In genomic region chr14:75126121-75126544, GRCh38 we compare ENCODE assay signal across 1 cellular context.
TF ChIP-seq lines count a peak whose summit lies in the region.

No MANE protein-coding gene starts in this region.

TF ChIP-seq in HepG2, 621 proteins besides CTCF, POLR2A, EP300 and RAD21:
- 0 out of 2 replicates have a peak, but pooled peaks have one; percentile 1 for TF ChIP-seq ZBTB2 (CRISPR knock-in tag; IDR thresholded peaks at IDR 0.05; ENCODE audit: low read depth)
- 0 out of 2 replicates have a peak, but pooled peaks have one; percentile 26 for TF ChIP-seq SMYD3 (CRISPR knock-in tag; IDR thresholded peaks at IDR 0.05)
- TF ChIP-seq IRF1 (CRISPR knock-in tag; IDR thresholded peaks at IDR 0.05; ENCODE audit: low read depth): no peak
